11 cellular contexts compared by ENCODE assay signal in the genomic region with DNA sequence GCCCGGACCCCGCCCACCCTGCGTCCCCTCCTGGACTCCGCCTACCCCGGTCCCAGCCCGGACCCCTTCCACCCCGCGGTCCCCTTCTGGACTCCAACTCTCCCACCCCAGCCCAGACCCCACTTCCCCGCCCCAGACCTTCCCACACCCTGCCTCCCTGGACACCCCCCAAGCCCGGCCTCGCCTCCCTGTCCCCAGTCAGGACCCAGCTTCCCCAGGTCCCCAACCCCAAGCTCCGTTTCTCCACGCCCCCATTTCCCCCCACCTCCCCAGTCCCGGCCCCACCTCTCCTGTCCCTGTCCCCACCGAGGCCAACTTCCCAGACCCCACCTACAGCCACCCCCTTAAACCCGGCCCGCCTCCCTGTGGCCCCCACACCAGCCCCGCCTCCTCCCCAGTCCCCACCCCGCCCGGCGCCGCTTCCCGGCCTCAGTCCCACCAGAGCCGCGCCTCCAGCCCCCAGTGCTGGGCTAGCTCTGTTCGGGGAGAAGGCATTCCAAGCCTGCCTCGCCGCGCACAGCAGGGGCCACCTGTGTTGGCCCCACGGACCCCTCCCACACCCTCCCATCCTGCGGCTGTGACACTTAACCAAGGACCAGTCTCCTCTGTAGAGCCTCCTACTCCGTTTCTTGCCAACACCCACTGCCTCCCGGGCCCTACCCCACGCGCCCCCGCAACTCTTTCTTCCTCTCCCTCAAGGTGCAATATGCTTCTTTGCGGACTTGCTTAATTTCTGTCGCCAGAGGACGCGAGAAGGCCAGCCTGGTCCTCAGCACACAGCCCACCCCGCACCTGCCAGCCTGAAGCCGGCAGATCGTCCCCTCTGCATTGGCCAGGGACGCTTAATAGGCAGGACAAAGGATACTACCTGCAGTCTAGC. TPM values are rescaled to one million over a fixed set of nuclear protein-coding genes. Genes with fewer than 3 reads are reported as not detected.
DNase-seq lines count a peak whose midpoint lies in the region; ATAC-seq and TF ChIP-seq lines count a peak whose summit lies in the region.
"Had no signal": no experiment of that assay in that cellular context is flagged by ENCODE, and none has a peak within 500 bp of the region (broad histone marks: within the 10 kb centered on the region; RNA-seq: fewer than 3 reads in every experiment).

No MANE protein-coding gene starts in this region.

- no peaks in the 10 kb centered on the region for H3K36me3 Mint-ChIP-seq in CD4-positive, alpha-beta memory T cell
- peaks cover 7% of the 10 kb centered on the region for H3K36me3 Mint-ChIP-seq in T-helper 17 cell (ENCODE audit: low read depth)

- peaks cover 38 to 52% of the 10 kb centered on the region in 2 donors for H3K27me3 Mint-ChIP-seq in CD4-positive, alpha-beta memory T cell
- H3K27me3 Mint-ChIP-seq in T-helper 17 cell, result peaks cover 76% of the 10 kb centered on the region

- H3K27ac ChIP-seq in CD4-positive, alpha-beta memory T cell (ENCODE audit: low read depth, low read length), result no peak overlapping the region
- H3K27ac ChIP-seq in heart left ventricle, result peak overlapping the region in 3 of 12 donors; percentile 1 to 76 (median 7)
- H3K27ac ChIP-seq in ovary, result no peak overlapping the region
- H3K27ac ChIP-seq in MM.1S (ENCODE audit: low read length), result no peak overlapping the region

- peaks cover 7 to 24% (median 14%) of the 10 kb centered on the region in 4 donors for H3K4me1 Mint-ChIP-seq in CD4-positive, alpha-beta memory T cell
- H3K4me1 Mint-ChIP-seq in T-helper 17 cell, result peaks cover 16% of the 10 kb centered on the region

- POLR2A ChIA-PET in CD4-positive, alpha-beta memory T cell (lab: Charles Lee; ENCODE audit: partially characterized antibody), result no interaction called here

- 3 to 15% (median 6%) methylated on average over 22 to 43 of the region's 44 CpGs for WGBS in heart left ventricle, 4 donors
- WGBS in ovary, 3 donors, result 1 to 5% (median 2%) methylated on average over 17 to 43 of the region's 44 CpGs

- ATAC-seq in T-helper 17 cell (peak; percentile 46), heart left ventricle (peak; percentile 26 to 74 (median 50))

- H3K4me1 ChIP-seq in CD4-positive, alpha-beta memory T cell (ENCODE audit: insufficient read depth, low read length), result peaks cover 8% of the 10 kb centered on the region
- H3K4me1 ChIP-seq in heart left ventricle (peaks cover 0 to 24% (median 9%) of the 10 kb centered on the region in 12 donors), ovary (ENCODE audit: insufficient read depth) (peaks cover 8% of the 10 kb centered on the region), MM.1S (ENCODE audit: low read length) (no peaks in the 10 kb centered on the region)

- intact Hi-C loops in CD4-positive, alpha-beta memory T cell (cut with micrococcal nuclease), result no loop called here
- intact Hi-C loops in heart left ventricle (cut with DNase I), result loop anchor here in 1 of 10 donors (5.0 kb wide), 1 partner anchor 105 kb away; no protein-coding TSS in a partner anchor
- intact Hi-C loops in ovary (cut with DNase I), result no loop called here
- intact Hi-C loops in head of caudate nucleus (cut with DNase I), result no loop called here

- peaks cover 0 to 2% (median 0%) of the 10 kb centered on the region in 8 donors for H3K9me3 Mint-ChIP-seq in CD4-positive, alpha-beta memory T cell

- H3K27me3 ChIP-seq in CD4-positive, alpha-beta memory T cell (ENCODE audit: insufficient read depth, low read length), result peaks cover 12% of the 10 kb centered on the region
- H3K27me3 ChIP-seq in heart left ventricle (peaks cover 0 to 58% (median 5%) of the 10 kb centered on the region in 9 donors), ovary (no peaks in the 10 kb centered on the region), MM.1S (replicated peaks; ENCODE audit: insufficient read depth, low read length) (no peaks in the 10 kb centered on the region)

- no peaks in the 10 kb centered on the region for H4K20me1 ChIP-seq in MM.1S (ENCODE audit: insufficient read depth, low read length)

- DNase-seq in CD4-positive, alpha-beta memory T cell, result no peak
- no peak for DNase-seq in T-helper 17 cell
- peak in 3 of 5 donors; percentile 22 to 35 (median 32) for DNase-seq in heart left ventricle
- DNase-seq in ovary, result peak in 4 of 5 donors; percentile 17 to 63 (median 42)
- no peak for DNase-seq in middle frontal gyrus (ENCODE audit: extremely low spot score, low spot score)
- no peak for DNase-seq in MM.1S
- DNase-seq in hepatic stellate cell (ENCODE audit: low spot score), result no peak
- no peak for DNase-seq in head of caudate nucleus
- DNase-seq: activated effector memory CD4-positive, alpha-beta T cell treated with anti-CD3 and anti-CD28 coated beads, Interleukin-2, amount 50 U/mL, for 16 hours; DMS153 had no signal

- no peak overlapping the region for H3K4me2 ChIP-seq in MM.1S (ENCODE audit: low read depth, low read length)

- no peaks in the 10 kb centered on the region for H3K36me3 ChIP-seq in CD4-positive, alpha-beta memory T cell (ENCODE audit: insufficient read depth, low read length)
- H3K36me3 ChIP-seq in heart left ventricle (no peaks in the 10 kb centered on the region), ovary (no peaks in the 10 kb centered on the region), MM.1S (replicated peaks; ENCODE audit: insufficient read depth, low read length) (no peaks in the 10 kb centered on the region)

- no peak overlapping the region for H3K4me3 ChIP-seq in CD4-positive, alpha-beta memory T cell (ENCODE audit: low read length in 2 of 2)
- peak overlapping the region in 9 of 12 donors; percentile 7 to 58 (median 34) for H3K4me3 ChIP-seq in heart left ventricle
- peak overlapping the region; percentile 40 for H3K4me3 ChIP-seq in ovary
- H3K4me3 ChIP-seq in MM.1S (ENCODE audit: low read length), result no peak overlapping the region

- H3K4me3 Mint-ChIP-seq in CD4-positive, alpha-beta memory T cell, result peak overlapping the region; percentile 29 to 95 (median 80)
- H3K4me3 Mint-ChIP-seq in T-helper 17 cell, result peak overlapping the region; percentile 89

- H3K9me3 ChIP-seq in CD4-positive, alpha-beta memory T cell (ENCODE audit: control insufficient read depth in 1 of 2, low read length in 2 of 2), result no peaks in the 10 kb centered on the region
- H3K9me3 ChIP-seq in T-helper 17 cell (ENCODE audit: control insufficient read depth, low read length, poor library complexity, severe bottlenecking) (no peaks in the 10 kb centered on the region), heart left ventricle (no peaks in the 10 kb centered on the region), ovary (no peaks in the 10 kb centered on the region), MM.1S (replicated peaks; ENCODE audit: insufficient read depth, low read length) (no peaks in the 10 kb centered on the region)

- H2AFZ ChIP-seq in MM.1S (ENCODE audit: low read length), result no peak overlapping the region

- H3F3A ChIP-seq in MM.1S (ENCODE audit: insufficient read depth, low read length), result no peaks in the 10 kb centered on the region

- no peaks in the 10 kb centered on the region for H3K79me2 ChIP-seq in MM.1S (ENCODE audit: low read length)

- no peak for TF ChIP-seq CTCF in heart left ventricle (IDR thresholded peaks at IDR 0.05)
- TF ChIP-seq CTCF in ovary (IDR thresholded peaks at IDR 0.05), result no peak
- no peak for TF ChIP-seq CTCF in MM.1S (IDR thresholded peaks at IDR 0.05; ENCODE audit: low read length)

- H3K9me2 ChIP-seq in MM.1S (replicated peaks; ENCODE audit: insufficient read depth, low read length), result no peaks in the 10 kb centered on the region

- H3K27ac Mint-ChIP-seq in CD4-positive, alpha-beta memory T cell, result no peak overlapping the region
- no peak overlapping the region for H3K27ac Mint-ChIP-seq in T-helper 17 cell

- no peak for TF ChIP-seq EP300 in ovary (IDR thresholded peaks at IDR 0.05)

- H3K9ac ChIP-seq in MM.1S (ENCODE audit: low read length), result no peak overlapping the region

- TF ChIP-seq POLR2A in heart left ventricle (IDR thresholded peaks at IDR 0.05) (no peak), ovary (IDR thresholded peaks at IDR 0.05) (no peak)

- CTCF ChIA-PET in CD4-positive, alpha-beta memory T cell (lab: Charles Lee; ENCODE audit: partially characterized antibody), result no interaction called here

RNA-seq across cellular contexts. Expression of gene ITIH5, which starts 0.7 kb away (rescaled TPM):
- not detected for total RNA-seq in CD4-positive, alpha-beta memory T cell
- not detected for polyA plus RNA-seq in CD4-positive, alpha-beta memory T cell
- not detected for total RNA-seq in T-helper 17 cell
- total RNA-seq in heart left ventricle, result 10 to 100 TPM in 5 of 9 donors, 1 to 10 TPM in 4; 2.9 to 20.4 (median 12.3) TPM
- 1 to 10 TPM; 2.7 to 3.1 TPM for polyA plus RNA-seq in heart left ventricle
- 10 to 100 TPM in 4 of 7 donors, 1 to 10 TPM in 3; 4.8 to 32.2 (median 15.1) TPM for total RNA-seq in ovary
- polyA plus RNA-seq in ovary, result 10 to 100 TPM; 12.7 to 26.6 TPM
- polyA plus RNA-seq: keratinocyte had no signal

RNA-seq across cellular contexts. Expression of gene ITIH2, which starts 35.6 kb away (rescaled TPM):
- total RNA-seq in CD4-positive, alpha-beta memory T cell, result not detected
- not detected for polyA plus RNA-seq in CD4-positive, alpha-beta memory T cell
- total RNA-seq in T-helper 17 cell (not detected), heart left ventricle (not detected), ovary (1 to 10 TPM in 1 of 7 donors, under 1 TPM in 3, not detected in 3; 0.15 to 1.2 (median 0.39) TPM)
- polyA plus RNA-seq in heart left ventricle (not detected), ovary (under 1 TPM in 1 of 2 donors, not detected in 1; 0.02 TPM)
- polyA plus RNA-seq: keratinocyte had no signal

Comparison
In these comparisons a context has a peak if more than half of its experiments do, and no peak if none do; other contexts are left out.
1. DNase-seq: peak in heart left ventricle (3 of 5) and ovary (4 of 5); none in CD4-positive, alpha-beta memory T cell (0 of 5), T-helper 17 cell (0 of 3), middle frontal gyrus (single experiment), MM.1S (single experiment), hepatic stellate cell (single experiment) and head of caudate nucleus (0 of 42).
2. H3K4me3 ChIP-seq: peak in heart left ventricle (9 of 12) and ovary (single experiment); none in CD4-positive, alpha-beta memory T cell (0 of 2) and MM.1S (single experiment).